10 cellular contexts compared by ENCODE assay signal in the genomic region with DNA sequence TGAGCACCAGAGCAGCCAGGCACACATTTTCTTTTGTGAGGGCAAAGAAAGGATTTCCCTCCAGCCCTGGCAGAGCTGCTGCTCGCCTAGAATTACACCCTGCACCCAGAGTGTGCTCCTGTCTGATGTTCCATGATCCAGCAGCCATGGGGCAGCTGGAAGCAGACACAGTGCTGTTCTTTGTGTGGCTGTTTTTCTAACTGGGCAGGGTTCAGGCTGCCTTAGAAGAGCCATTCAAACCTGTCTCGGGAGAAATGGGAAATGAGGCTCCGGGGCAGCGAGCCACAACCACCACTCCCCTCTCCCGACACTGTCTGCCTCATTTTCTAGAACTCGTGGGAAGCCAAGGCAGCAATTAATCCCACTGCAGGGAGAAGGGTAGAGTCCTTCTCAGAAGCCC. TPM values are rescaled to one million over a fixed set of nuclear protein-coding genes. Genes with fewer than 3 reads are reported as not detected.
DNase-seq lines count a peak whose midpoint lies in the region; ATAC-seq, FAIRE-seq and TF ChIP-seq lines count a peak whose summit lies in the region.
"Had no signal": no experiment of that assay in that cellular context is flagged by ENCODE, and none has a peak within 500 bp of the region (broad histone marks: within the 10 kb centered on the region; RNA-seq: fewer than 3 reads in every experiment).

No MANE protein-coding gene starts in this region.

- TF ChIP-seq CTCF in H1 (IDR thresholded peaks at IDR 0.05; ENCODE audit: control extremely low read depth in 1 of 3, insufficient read depth in 1 of 3, low read depth in 1 of 3, low read length in 3 of 3): no peak
- TF ChIP-seq CTCF in tibial nerve (IDR thresholded peaks at IDR 0.05): no peak
- TF ChIP-seq CTCF in CD14-positive monocyte (IDR thresholded peaks at IDR 0.05): no peak

- H3K4ac ChIP-seq in H1 (replicated peaks; ENCODE audit: insufficient read length, low read depth, low read length): no peak overlapping the region

- H3K4me1 ChIP-seq in H1 (replicated peaks in 1 of 4; ENCODE audit: control insufficient read depth in 3 of 4, insufficient read depth in 4 of 4, low read length in 3 of 4) (peaks cover 3 to 7% (median 6%) of the 10 kb centered on the region in 4 experiments), tibial nerve (peaks cover 0 to 65% (median 41%) of the 10 kb centered on the region in 4 donors)
- H3K4me1 ChIP-seq in naive thymus-derived CD4-positive, alpha-beta T cell (ENCODE audit: control insufficient read depth in 2 of 2, insufficient read depth in 2 of 2, low read length in 2 of 2): peaks cover 60 to 71% of the 10 kb centered on the region in 2 donors

- no peak for FAIRE-seq in H1 (lab: Jason Lieb, UNC)
- FAIRE-seq: keratinocyte had no signal

- H3K36me3 Mint-ChIP-seq in activated T-cell treated with anti-CD3 and anti-CD28 coated beads, Interleukin-2, amount 50 U/mL, for 24 hours (ENCODE audit: low read depth): peaks cover 61% of the 10 kb centered on the region
- H3K36me3 Mint-ChIP-seq in naive thymus-derived CD4-positive, alpha-beta T cell: peaks cover 12 to 38% (median 33%) of the 10 kb centered on the region in 5 donors
- peaks cover 45 to 68% of the 10 kb centered on the region in 2 donors for H3K36me3 Mint-ChIP-seq in CD14-positive monocyte

- peaks cover 0 to 52% of the 10 kb centered on the region in 2 experiments; a peak in 2 of 4 replicates for H3K79me2 ChIP-seq in H1 (ENCODE audit: control insufficient read depth in 1 of 2, insufficient read depth in 2 of 2, low read length in 2 of 2)

- TF ChIP-seq RAD21 in H1 (IDR thresholded peaks at IDR 0.05 in 1 of 2, conservative IDR thresholded peaks at IDR 0.05 in 1 of 2; ENCODE audit: low read depth in 2 of 2, low read length in 2 of 2): no peak

- H3K4me2 ChIP-seq in H1 (ENCODE audit: insufficient read depth in 1 of 2, low read depth in 2 of 2, low read length in 2 of 2): no peak overlapping the region

- peak overlapping the region; percentile 24 for H3K18ac ChIP-seq in H1 (ENCODE audit: extremely low read depth, low read length)

- H3K79me1 ChIP-seq in H1 (ENCODE audit: low read depth, low read length): peaks cover 10% of the 10 kb centered on the region

- peak overlapping the region; percentile 77 for H3K27ac Mint-ChIP-seq in activated T-cell treated with anti-CD3 and anti-CD28 coated beads, Interleukin-2, amount 50 U/mL, for 24 hours
- peak overlapping the region; percentile 92 to 99 (median 97) for H3K27ac Mint-ChIP-seq in naive thymus-derived CD4-positive, alpha-beta T cell
- peak overlapping the region in 1 of 7 donors; percentile 15 for H3K27ac Mint-ChIP-seq in CD14-positive monocyte

- 0 out of 2 replicates have a peak overlapping the region, but pooled peaks have one; percentile 31 for H2BK15ac ChIP-seq in H1 (ENCODE audit: low read length)

- H3K23ac ChIP-seq in H1 (ENCODE audit: insufficient read length): no peak overlapping the region

- H2BK12ac ChIP-seq in H1 (ENCODE audit: low read depth, low read length): no peak overlapping the region

- ATAC-seq in naive thymus-derived CD4-positive, alpha-beta T cell: no peak
- ATAC-seq in HG02798 (IDR thresholded peaks at IDR 0.05; ENCODE audit: poor library complexity, unreplicated experiment): no peak

- DNase-seq in activated T-cell treated with anti-CD3 and anti-CD28 coated beads, Interleukin-2, amount 50 U/mL, for 24 hours: no peak
- no peak for DNase-seq in activated T-cell treated with anti-CD3 and anti-CD28 coated beads, Interleukin-2, amount 50 U/mL, for 1 hour
- no peak for DNase-seq in H1 (ENCODE audit: low read depth in 1 of 2, low spot score in 2 of 2)
- no peak for DNase-seq in naive thymus-derived CD4-positive, alpha-beta T cell
- peak; percentile 38 to 47 for DNase-seq in tibial nerve (ENCODE audit: low spot score in 2 of 2)
- no peak for DNase-seq in kidney glomerular epithelial cell (lab: John Stamatoyannopoulos, UW)
- no peak for DNase-seq in CD14-positive monocyte (ENCODE audit: low spot score)
- DNase-seq: NCI-H1417 had no signal

- POLR2A ChIA-PET in H1 (lab: Charles Lee; ENCODE audit: partially characterized antibody): no interaction called here
- POLR2A ChIA-PET in naive thymus-derived CD4-positive, alpha-beta T cell (lab: Charles Lee): interaction anchor here (0.6 to 4.8 kb wide), 7 partner anchors 12 to 64 kb away, joined by 3 to 28 read pairs (median 5); no protein-coding TSS in a partner anchor

- H4K8ac ChIP-seq in H1 (ENCODE audit: extremely low read depth, insufficient read depth, low read length): no peak overlapping the region

- no peak overlapping the region for H3K9ac ChIP-seq in H1 (replicated peaks in 1 of 4; ENCODE audit: extremely low read depth in 1 of 4, low read depth in 3 of 4, low read length in 3 of 4)

- H3K9me3 ChIP-seq in H1 (ENCODE audit: insufficient read depth in 2 of 2, low read depth in 1 of 2, low read length in 1 of 2): peaks cover 0 to 3% of the 10 kb centered on the region in 2 experiments; a peak in 3 of 4 replicates
- no peaks in the 10 kb centered on the region for H3K9me3 ChIP-seq in naive thymus-derived CD4-positive, alpha-beta T cell (ENCODE audit: control insufficient read depth in 2 of 3, low read length in 3 of 3)
- peaks cover 0 to 10% (median 0%) of the 10 kb centered on the region in 4 donors for H3K9me3 ChIP-seq in tibial nerve

- no peak overlapping the region for H2BK20ac ChIP-seq in H1 (ENCODE audit: low read length)

- no peak overlapping the region for H3K4me3 ChIP-seq in H1 (ENCODE audit: extremely low read depth in 1 of 4, insufficient read depth in 2 of 4, low read depth in 3 of 4, low read length in 4 of 4)
- no peak overlapping the region for H3K4me3 ChIP-seq in naive thymus-derived CD4-positive, alpha-beta T cell (ENCODE audit: low read length)
- H3K4me3 ChIP-seq in tibial nerve: no peak overlapping the region

- H2BK5ac ChIP-seq in H1 (ENCODE audit: low read depth, low read length): no peak overlapping the region

- TF ChIP-seq EP300 in H1 (IDR thresholded peaks at IDR 0.05; ENCODE audit: borderline replicate concordance in 1 of 2, low read depth in 2 of 2, low read length in 2 of 2): no peak
- TF ChIP-seq EP300 in tibial nerve (IDR thresholded peaks at IDR 0.05): peak in 1 of 2 donors; percentile 85

- peaks cover 71% of the 10 kb centered on the region for H3K4me1 Mint-ChIP-seq in activated T-cell treated with anti-CD3 and anti-CD28 coated beads, Interleukin-2, amount 50 U/mL, for 24 hours (ENCODE audit: low read depth)
- H3K4me1 Mint-ChIP-seq in naive thymus-derived CD4-positive, alpha-beta T cell: peaks cover 31 to 90% (median 73%) of the 10 kb centered on the region in 7 donors
- H3K4me1 Mint-ChIP-seq in CD14-positive monocyte: peaks cover 16% of the 10 kb centered on the region

- H4K91ac ChIP-seq in H1 (replicated peaks; ENCODE audit: insufficient read length, low read length): no peak overlapping the region

- peaks cover 0 to 3% of the 10 kb centered on the region in 2 experiments for H4K20me1 ChIP-seq in H1 (replicated peaks in 1 of 2; ENCODE audit: control insufficient read depth in 1 of 2, insufficient read depth in 2 of 2, low read length in 2 of 2)

- H3K27me3 ChIP-seq in H1 (replicated peaks in 1 of 4; ENCODE audit: control insufficient read depth in 3 of 4, extremely low read depth in 1 of 4, insufficient read depth in 3 of 4, low read length in 3 of 4): no peaks in the 10 kb centered on the region; a peak in 1 of 7 replicates
- H3K27me3 ChIP-seq in naive thymus-derived CD4-positive, alpha-beta T cell (ENCODE audit: control insufficient read depth in 2 of 2, insufficient read depth in 2 of 2, low read length in 2 of 2): no peaks in the 10 kb centered on the region
- no peaks in the 10 kb centered on the region for H3K27me3 ChIP-seq in tibial nerve

- no peak overlapping the region for H2BK120ac ChIP-seq in H1 (replicated peaks; ENCODE audit: low read depth, low read length)

- no peak overlapping the region for H3K27ac ChIP-seq in H1 (ENCODE audit: low read depth, low read length)
- H3K27ac ChIP-seq in naive thymus-derived CD4-positive, alpha-beta T cell (ENCODE audit: low read depth, low read length): peak overlapping the region; percentile 89
- H3K27ac ChIP-seq in tibial nerve: peak overlapping the region; percentile 65 to 90 (median 80)

- no peaks in the 10 kb centered on the region for H3K23me2 ChIP-seq in H1 (ENCODE audit: low read depth, low read length)

- H3K4me3 Mint-ChIP-seq in activated T-cell treated with anti-CD3 and anti-CD28 coated beads, Interleukin-2, amount 50 U/mL, for 24 hours: no peak overlapping the region
- H3K4me3 Mint-ChIP-seq in naive thymus-derived CD4-positive, alpha-beta T cell: peak overlapping the region in 9 of 10 donors; percentile 6 to 91 (median 61)
- no peak overlapping the region for H3K4me3 Mint-ChIP-seq in CD14-positive monocyte

- no peak overlapping the region for H3K14ac ChIP-seq in H1 (ENCODE audit: insufficient read length)

- no peak overlapping the region for H3K56ac ChIP-seq in H1 (replicated peaks; ENCODE audit: insufficient read length, low read depth, low read length)

- no peaks in the 10 kb centered on the region for H3K27me3 Mint-ChIP-seq in activated T-cell treated with anti-CD3 and anti-CD28 coated beads, Interleukin-2, amount 50 U/mL, for 24 hours
- H3K27me3 Mint-ChIP-seq in naive thymus-derived CD4-positive, alpha-beta T cell: peaks cover 0 to 2% (median 0%) of the 10 kb centered on the region in 5 donors
- H3K27me3 Mint-ChIP-seq in CD14-positive monocyte (ENCODE audit: low read depth in 3 of 3): peaks cover 0 to 10% (median 1%) of the 10 kb centered on the region in 3 donors

- H3K36me3 ChIP-seq in H1 (ENCODE audit: control insufficient read depth in 2 of 4, insufficient read depth in 4 of 4, low read length in 3 of 4): peaks cover 6 to 38% (median 17%) of the 10 kb centered on the region in 4 experiments; a peak in 6 of 8 replicates
- peaks cover 22 to 37% (median 24%) of the 10 kb centered on the region in 3 experiments for H3K36me3 ChIP-seq in naive thymus-derived CD4-positive, alpha-beta T cell (ENCODE audit: control insufficient read depth in 2 of 3, insufficient read depth in 3 of 3, low read length in 3 of 3)
- H3K36me3 ChIP-seq in tibial nerve: peaks cover 0 to 31% (median 19%) of the 10 kb centered on the region in 3 donors

- WGBS in H1 (ENCODE audit: extremely low coverage in 1 of 2, insufficient coverage in 1 of 2, insufficient read length in 1 of 2, insufficient replicate concordance in 2 of 2, low coverage in 1 of 2, low lambda C conversion rate in 2 of 2, missing lambda C conversion rate in 1 of 2), 2 experiments: 81% methylated on average over 6 of the region's 6 CpGs; no CpG with 5 or more reads in 1 of the 2 experiments
- WGBS in tibial nerve, 2 donors: 7 to 12% methylated on average over 6 of the region's 6 CpGs

- TF ChIP-seq POLR2A in H1 (IDR thresholded peaks at IDR 0.05; ENCODE audit: control extremely low read depth in 1 of 2, low read depth in 2 of 2, low read length in 2 of 2): no peak
- TF ChIP-seq POLR2A in tibial nerve (IDR thresholded peaks at IDR 0.05): peak in 1 of 2 donors; percentile 22

- no peak overlapping the region for H2AK5ac ChIP-seq in H1 (ENCODE audit: low read depth, low read length)

- CTCF ChIA-PET in H1 (lab: Charles Lee; ENCODE audit: partially characterized antibody): interaction anchor here (0.7 to 1.1 kb wide), 3 partner anchors 38 to 571 kb away, joined by 3 read pairs; no protein-coding TSS in a partner anchor
- CTCF ChIA-PET in naive thymus-derived CD4-positive, alpha-beta T cell (lab: Charles Lee): interaction anchor here (1.0 to 1.3 kb wide), 2 partner anchors 26 to 28 kb away, joined by 3 read pairs; no protein-coding TSS in a partner anchor

- intact Hi-C loops in naive thymus-derived CD4-positive, alpha-beta T cell (cut with micrococcal nuclease): no loop called here
- intact Hi-C loops in CD14-positive monocyte (cut with micrococcal nuclease): no loop called here

- no peak overlapping the region for H4K5ac ChIP-seq in H1 (ENCODE audit: insufficient read length, low read depth, low read length)

- no peak overlapping the region for H2AFZ ChIP-seq in H1 (ENCODE audit: low read length)

- peaks cover 11% of the 10 kb centered on the region for H3K9me3 Mint-ChIP-seq in activated T-cell treated with anti-CD3 and anti-CD28 coated beads, Interleukin-2, amount 50 U/mL, for 24 hours
- peaks cover 0 to 8% (median 0%) of the 10 kb centered on the region in 11 donors for H3K9me3 Mint-ChIP-seq in naive thymus-derived CD4-positive, alpha-beta T cell
- peaks cover 5 to 10% (median 9%) of the 10 kb centered on the region in 7 donors for H3K9me3 Mint-ChIP-seq in CD14-positive monocyte

RNA-seq across cellular contexts. Expression of a gene that starts 28.9 kb away (rescaled TPM):
- total RNA-seq in H1 (2021; fragmentation: NEBNext Ultra II Directional; extraction: Animal tissue kit (Norgen Biotek cat#: 25700)): 160 and 165 TPM in 2 replicates
- 205 and 315 TPM in 2 replicates for polyA plus RNA-seq in H1 (2011; rRNA removed)
- 150 TPM for polyA plus RNA-seq in H1 (2011; cell fraction: cytosol; rRNA removed)
- polyA plus RNA-seq in H1 (2011; cell fraction: nucleus; rRNA removed): 185 TPM
- 80.9 to 155 TPM (median 121 TPM) in 4 replicates for polyA plus RNA-seq in H1 (2012, experiment 1 of 2)
- 82.5 TPM for polyA plus RNA-seq in H1 (2012, experiment 2 of 2)
- polyA plus RNA-seq in H1 (2013, experiment 1 of 2): 77.3 TPM
- polyA plus RNA-seq in H1 (2013, experiment 2 of 2): 80.0 TPM
- 140 and 174 TPM in 2 replicates for polyA minus RNA-seq in H1 (2011; rRNA and poly(A)+ RNA removed)
- polyA minus RNA-seq in H1 (2011; cell fraction: cytosol; rRNA and poly(A)+ RNA removed): 85.9 TPM
- polyA minus RNA-seq in H1 (2011; cell fraction: nucleus; rRNA and poly(A)+ RNA removed): 78.8 TPM
- 100 to 1,000 TPM; 126 to 278 (median 208) TPM for total RNA-seq in naive thymus-derived CD4-positive, alpha-beta T cell
- polyA plus RNA-seq in naive thymus-derived CD4-positive, alpha-beta T cell: 100 to 1,000 TPM; 525 to 563 TPM
- total RNA-seq in tibial nerve: 10 to 100 TPM; 54.8 to 73.0 (median 65.3) TPM
- 100 to 1,000 TPM in 1 of 2 donors, 10 to 100 TPM in 1; 69.0 to 118 TPM for polyA plus RNA-seq in CD14-positive monocyte

Comparison
In these comparisons a context has a peak if more than half of its experiments do, and no peak if none do; other contexts are left out.
1. DNase-seq: peak in tibial nerve (2 of 2); none in activated T-cell treated with anti-CD3 and anti-CD28 coated beads, Interleukin-2, amount 50 U/mL, for 24 hours (single experiment), activated T-cell treated with anti-CD3 and anti-CD28 coated beads, Interleukin-2, amount 50 U/mL, for 1 hour (single experiment), H1 (0 of 2), naive thymus-derived CD4-positive, alpha-beta T cell (0 of 9), kidney glomerular epithelial cell (single experiment) and CD14-positive monocyte (single experiment).
2. H3K4me3 Mint-ChIP-seq: peak in naive thymus-derived CD4-positive, alpha-beta T cell (9 of 10); none in activated T-cell treated with anti-CD3 and anti-CD28 coated beads, Interleukin-2, amount 50 U/mL, for 24 hours (single experiment) and CD14-positive monocyte (0 of 2).